ENCODE assay signal across 1 cellular context in the genomic region with DNA sequence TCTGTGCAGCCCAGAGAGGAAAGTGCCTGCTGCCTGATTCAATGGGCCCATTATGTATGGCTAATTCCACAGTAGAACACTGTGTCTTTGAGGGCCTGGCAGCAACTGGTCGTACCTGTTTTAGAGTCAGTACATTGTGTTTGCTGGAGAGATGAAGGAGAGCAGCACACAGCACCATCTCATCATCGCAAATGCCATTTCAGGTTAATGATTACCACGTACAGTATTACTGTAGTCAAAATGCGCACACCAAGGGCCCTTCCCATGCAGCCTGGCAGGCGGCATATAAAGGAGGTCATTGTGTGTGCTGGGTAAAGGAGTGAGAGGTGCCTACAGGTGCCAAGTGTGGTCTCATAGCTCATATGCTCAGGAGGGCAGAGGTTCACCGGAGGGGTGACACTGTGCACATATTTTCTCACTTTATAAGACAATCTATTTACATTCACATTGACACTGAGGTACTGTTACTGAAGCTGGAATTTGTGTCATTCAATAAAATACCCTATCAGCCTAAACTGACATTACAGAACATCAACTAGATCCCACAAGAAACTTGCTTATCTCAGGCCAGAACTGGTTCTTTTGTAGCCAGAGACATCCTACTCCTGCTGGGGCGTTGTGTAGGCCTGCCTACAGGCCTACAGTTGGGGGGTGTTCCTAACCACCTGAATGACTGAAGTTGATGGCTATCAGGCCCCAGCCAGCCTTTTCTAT.
TF ChIP-seq lines count a peak whose summit lies in the region.

No MANE protein-coding gene starts in this region.

TF ChIP-seq in HepG2, 621 proteins besides CTCF, POLR2A, EP300 and RAD21 (continued from another document and continues in another):
- TF ChIP-seq, protein P1, sequence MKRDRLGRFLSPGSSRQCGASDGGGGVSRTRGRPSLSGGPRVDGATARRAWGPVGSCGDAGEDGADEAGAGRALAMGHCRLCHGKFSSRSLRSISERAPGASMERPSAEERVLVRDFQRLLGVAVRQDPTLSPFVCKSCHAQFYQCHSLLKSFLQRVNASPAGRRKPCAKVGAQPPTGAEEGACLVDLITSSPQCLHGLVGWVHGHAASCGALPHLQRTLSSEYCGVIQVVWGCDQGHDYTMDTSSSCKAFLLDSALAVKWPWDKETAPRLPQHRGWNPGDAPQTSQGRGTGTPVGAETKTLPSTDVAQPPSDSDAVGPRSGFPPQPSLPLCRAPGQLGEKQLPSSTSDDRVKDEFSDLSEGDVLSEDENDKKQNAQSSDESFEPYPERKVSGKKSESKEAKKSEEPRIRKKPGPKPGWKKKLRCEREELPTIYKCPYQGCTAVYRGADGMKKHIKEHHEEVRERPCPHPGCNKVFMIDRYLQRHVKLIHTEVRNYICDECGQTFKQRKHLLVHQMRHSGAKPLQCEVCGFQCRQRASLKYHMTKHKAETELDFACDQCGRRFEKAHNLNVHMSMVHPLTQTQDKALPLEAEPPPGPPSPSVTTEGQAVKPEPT (CRISPR knock-in tag; IDR thresholded peaks at IDR 0.05; ENCODE audit: low read depth): no peak
- TF ChIP-seq, protein P2, sequence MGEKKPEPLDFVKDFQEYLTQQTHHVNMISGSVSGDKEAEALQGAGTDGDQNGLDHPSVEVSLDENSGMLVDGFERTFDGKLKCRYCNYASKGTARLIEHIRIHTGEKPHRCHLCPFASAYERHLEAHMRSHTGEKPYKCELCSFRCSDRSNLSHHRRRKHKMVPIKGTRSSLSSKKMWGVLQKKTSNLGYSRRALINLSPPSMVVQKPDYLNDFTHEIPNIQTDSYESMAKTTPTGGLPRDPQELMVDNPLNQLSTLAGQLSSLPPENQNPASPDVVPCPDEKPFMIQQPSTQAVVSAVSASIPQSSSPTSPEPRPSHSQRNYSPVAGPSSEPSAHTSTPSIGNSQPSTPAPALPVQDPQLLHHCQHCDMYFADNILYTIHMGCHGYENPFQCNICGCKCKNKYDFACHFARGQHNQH (CRISPR knock-in tag; IDR thresholded peaks at IDR 0.05): peak; percentile 39; the same call in 1 of the 2 replicates
- no peak for TF ChIP-seq ZNF337 (CRISPR knock-in tag; IDR thresholded peaks at IDR 0.05; ENCODE audit: borderline replicate concordance, low read depth)
- TF ChIP-seq, protein P3, sequence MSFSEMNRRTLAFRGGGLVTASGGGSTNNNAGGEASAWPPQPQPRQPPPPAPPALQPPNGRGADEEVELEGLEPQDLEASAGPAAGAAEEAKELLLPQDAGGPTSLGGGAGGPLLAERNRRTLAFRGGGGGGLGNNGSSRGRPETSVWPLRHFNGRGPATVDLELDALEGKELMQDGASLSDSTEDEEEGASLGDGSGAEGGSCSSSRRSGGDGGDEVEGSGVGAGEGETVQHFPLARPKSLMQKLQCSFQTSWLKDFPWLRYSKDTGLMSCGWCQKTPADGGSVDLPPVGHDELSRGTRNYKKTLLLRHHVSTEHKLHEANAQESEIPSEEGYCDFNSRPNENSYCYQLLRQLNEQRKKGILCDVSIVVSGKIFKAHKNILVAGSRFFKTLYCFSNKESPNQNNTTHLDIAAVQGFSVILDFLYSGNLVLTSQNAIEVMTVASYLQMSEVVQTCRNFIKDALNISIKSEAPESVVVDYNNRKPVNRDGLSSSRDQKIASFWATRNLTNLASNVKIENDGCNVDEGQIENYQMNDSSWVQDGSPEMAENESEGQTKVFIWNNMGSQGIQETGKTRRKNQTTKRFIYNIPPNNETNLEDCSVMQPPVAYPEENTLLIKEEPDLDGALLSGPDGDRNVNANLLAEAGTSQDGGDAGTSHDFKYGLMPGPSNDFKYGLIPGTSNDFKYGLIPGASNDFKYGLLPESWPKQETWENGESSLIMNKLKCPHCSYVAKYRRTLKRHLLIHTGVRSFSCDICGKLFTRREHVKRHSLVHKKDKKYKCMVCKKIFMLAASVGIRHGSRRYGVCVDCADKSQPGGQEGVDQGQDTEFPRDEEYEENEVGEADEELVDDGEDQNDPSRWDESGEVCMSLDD (CRISPR knock-in tag; IDR thresholded peaks at IDR 0.05; ENCODE audit: borderline replicate concordance): no peak
- TF ChIP-seq HOXA5 (CRISPR knock-in tag; IDR thresholded peaks at IDR 0.05): peak; percentile 59; the same call in 1 of the 2 replicates
- peak; percentile 90 for TF ChIP-seq SALL1 (CRISPR knock-in tag; IDR thresholded peaks at IDR 0.05)
- peak; percentile 68 for TF ChIP-seq ZFY (CRISPR knock-in tag; IDR thresholded peaks at IDR 0.05)
- TF ChIP-seq, protein P4, sequence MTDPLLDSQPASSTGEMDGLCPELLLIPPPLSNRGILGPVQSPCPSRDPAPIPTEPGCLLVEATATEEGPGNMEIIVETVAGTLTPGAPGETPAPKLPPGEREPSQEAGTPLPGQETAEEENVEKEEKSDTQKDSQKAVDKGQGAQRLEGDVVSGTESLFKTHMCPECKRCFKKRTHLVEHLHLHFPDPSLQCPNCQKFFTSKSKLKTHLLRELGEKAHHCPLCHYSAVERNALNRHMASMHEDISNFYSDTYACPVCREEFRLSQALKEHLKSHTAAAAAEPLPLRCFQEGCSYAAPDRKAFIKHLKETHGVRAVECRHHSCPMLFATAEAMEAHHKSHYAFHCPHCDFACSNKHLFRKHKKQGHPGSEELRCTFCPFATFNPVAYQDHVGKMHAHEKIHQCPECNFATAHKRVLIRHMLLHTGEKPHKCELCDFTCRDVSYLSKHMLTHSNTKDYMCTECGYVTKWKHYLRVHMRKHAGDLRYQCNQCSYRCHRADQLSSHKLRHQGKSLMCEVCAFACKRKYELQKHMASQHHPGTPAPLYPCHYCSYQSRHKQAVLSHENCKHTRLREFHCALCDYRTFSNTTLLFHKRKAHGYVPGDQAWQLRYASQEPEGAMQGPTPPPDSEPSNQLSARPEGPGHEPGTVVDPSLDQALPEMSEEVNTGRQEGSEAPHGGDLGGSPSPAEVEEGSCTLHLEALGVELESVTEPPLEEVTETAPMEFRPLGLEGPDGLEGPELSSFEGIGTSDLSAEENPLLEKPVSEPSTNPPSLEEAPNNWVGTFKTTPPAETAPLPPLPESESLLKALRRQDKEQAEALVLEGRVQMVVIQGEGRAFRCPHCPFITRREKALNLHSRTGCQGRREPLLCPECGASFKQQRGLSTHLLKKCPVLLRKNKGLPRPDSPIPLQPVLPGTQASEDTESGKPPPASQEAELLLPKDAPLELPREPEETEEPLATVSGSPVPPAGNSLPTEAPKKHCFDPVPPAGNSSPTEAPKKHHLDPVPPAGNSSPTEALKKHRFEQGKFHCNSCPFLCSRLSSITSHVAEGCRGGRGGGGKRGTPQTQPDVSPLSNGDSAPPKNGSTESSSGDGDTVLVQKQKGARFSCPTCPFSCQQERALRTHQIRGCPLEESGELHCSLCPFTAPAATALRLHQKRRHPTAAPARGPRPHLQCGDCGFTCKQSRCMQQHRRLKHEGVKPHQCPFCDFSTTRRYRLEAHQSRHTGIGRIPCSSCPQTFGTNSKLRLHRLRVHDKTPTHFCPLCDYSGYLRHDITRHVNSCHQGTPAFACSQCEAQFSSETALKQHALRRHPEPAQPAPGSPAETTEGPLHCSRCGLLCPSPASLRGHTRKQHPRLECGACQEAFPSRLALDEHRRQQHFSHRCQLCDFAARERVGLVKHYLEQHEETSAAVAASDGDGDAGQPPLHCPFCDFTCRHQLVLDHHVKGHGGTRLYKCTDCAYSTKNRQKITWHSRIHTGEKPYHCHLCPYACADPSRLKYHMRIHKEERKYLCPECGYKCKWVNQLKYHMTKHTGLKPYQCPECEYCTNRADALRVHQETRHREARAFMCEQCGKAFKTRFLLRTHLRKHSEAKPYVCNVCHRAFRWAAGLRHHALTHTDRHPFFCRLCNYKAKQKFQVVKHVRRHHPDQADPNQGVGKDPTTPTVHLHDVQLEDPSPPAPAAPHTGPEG (CRISPR knock-in tag; IDR thresholded peaks at IDR 0.05): no peak
- peak; percentile 59; the same call in 1 of the 2 replicates for TF ChIP-seq TGIF2 (CRISPR knock-in tag; IDR thresholded peaks at IDR 0.05)
- TF ChIP-seq REXO4 (CRISPR knock-in tag; IDR thresholded peaks at IDR 0.05; ENCODE audit: borderline replicate concordance): no peak
- peak; percentile 44 for TF ChIP-seq MED8 (CRISPR knock-in tag; IDR thresholded peaks at IDR 0.05; ENCODE audit: insufficient replicate concordance)
- TF ChIP-seq CBX5 (CRISPR knock-in tag; IDR thresholded peaks at IDR 0.05; ENCODE audit: borderline replicate concordance): peak; percentile 78; the same call in 1 of the 2 replicates
- TF ChIP-seq, protein P5, sequence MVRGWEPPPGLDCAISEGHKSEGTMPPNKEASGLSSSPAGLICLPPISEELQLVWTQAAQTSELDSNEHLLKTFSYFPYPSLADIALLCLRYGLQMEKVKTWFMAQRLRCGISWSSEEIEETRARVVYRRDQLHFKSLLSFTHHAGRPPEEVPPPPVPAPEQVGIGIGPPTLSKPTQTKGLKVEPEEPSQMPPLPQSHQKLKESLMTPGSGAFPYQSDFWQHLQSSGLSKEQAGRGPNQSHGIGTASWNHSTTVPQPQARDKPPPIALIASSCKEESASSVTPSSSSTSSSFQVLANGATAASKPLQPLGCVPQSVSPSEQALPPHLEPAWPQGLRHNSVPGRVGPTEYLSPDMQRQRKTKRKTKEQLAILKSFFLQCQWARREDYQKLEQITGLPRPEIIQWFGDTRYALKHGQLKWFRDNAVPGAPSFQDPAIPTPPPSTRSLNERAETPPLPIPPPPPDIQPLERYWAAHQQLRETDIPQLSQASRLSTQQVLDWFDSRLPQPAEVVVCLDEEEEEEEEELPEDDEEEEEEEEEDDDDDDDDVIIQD (CRISPR knock-in tag; IDR thresholded peaks at IDR 0.05; ENCODE audit: low read depth): 0 out of 2 replicates have a peak, but pooled peaks have one; percentile 25
- peak; percentile 71 for TF ChIP-seq MED1 (CRISPR knock-in tag; IDR thresholded peaks at IDR 0.05)
- 0 out of 2 replicates have a peak, but pooled peaks have one; percentile 63 for TF ChIP-seq KDM3A (CRISPR knock-in tag; IDR thresholded peaks at IDR 0.05; ENCODE audit: low read depth)
- TF ChIP-seq, protein P6, sequence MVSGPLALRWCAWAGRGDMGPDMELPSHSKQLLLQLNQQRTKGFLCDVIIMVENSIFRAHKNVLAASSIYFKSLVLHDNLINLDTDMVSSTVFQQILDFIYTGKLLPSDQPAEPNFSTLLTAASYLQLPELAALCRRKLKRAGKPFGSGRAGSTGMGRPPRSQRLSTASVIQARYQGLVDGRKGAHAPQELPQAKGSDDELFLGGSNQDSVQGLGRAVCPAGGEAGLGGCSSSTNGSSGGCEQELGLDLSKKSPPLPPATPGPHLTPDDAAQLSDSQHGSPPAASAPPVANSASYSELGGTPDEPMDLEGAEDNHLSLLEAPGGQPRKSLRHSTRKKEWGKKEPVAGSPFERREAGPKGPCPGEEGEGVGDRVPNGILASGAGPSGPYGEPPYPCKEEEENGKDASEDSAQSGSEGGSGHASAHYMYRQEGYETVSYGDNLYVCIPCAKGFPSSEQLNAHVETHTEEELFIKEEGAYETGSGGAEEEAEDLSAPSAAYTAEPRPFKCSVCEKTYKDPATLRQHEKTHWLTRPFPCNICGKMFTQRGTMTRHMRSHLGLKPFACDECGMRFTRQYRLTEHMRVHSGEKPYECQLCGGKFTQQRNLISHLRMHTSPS (CRISPR knock-in tag; IDR thresholded peaks at IDR 0.05; ENCODE audit: low read depth): peak; percentile 99
- TF ChIP-seq RXRB (CRISPR knock-in tag; IDR thresholded peaks at IDR 0.05; ENCODE audit: borderline replicate concordance): peak; percentile 68
- TF ChIP-seq ZMYM3 (CRISPR knock-in tag; IDR thresholded peaks at IDR 0.05): peak; percentile 76
- 0 out of 2 replicates have a peak, but pooled peaks have one; percentile 28 for TF ChIP-seq ZNF3 (CRISPR knock-in tag; IDR thresholded peaks at IDR 0.05)
- TF ChIP-seq ZFYVE20 (CRISPR knock-in tag; IDR thresholded peaks at IDR 0.05; ENCODE audit: borderline replicate concordance, low read depth): no peak
- TF ChIP-seq, protein P7, sequence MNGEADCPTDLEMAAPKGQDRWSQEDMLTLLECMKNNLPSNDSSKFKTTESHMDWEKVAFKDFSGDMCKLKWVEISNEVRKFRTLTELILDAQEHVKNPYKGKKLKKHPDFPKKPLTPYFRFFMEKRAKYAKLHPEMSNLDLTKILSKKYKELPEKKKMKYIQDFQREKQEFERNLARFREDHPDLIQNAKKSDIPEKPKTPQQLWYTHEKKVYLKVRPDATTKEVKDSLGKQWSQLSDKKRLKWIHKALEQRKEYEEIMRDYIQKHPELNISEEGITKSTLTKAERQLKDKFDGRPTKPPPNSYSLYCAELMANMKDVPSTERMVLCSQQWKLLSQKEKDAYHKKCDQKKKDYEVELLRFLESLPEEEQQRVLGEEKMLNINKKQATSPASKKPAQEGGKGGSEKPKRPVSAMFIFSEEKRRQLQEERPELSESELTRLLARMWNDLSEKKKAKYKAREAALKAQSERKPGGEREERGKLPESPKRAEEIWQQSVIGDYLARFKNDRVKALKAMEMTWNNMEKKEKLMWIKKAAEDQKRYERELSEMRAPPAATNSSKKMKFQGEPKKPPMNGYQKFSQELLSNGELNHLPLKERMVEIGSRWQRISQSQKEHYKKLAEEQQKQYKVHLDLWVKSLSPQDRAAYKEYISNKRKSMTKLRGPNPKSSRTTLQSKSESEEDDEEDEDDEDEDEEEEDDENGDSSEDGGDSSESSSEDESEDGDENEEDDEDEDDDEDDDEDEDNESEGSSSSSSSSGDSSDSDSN (CRISPR knock-in tag; IDR thresholded peaks at IDR 0.05): peak; percentile 56; the same call in 1 of the 2 replicates
- TF ChIP-seq ZNF350 (CRISPR knock-in tag; IDR thresholded peaks at IDR 0.05; ENCODE audit: borderline replicate concordance, low read depth): peak; percentile 53; the same call in 1 of the 2 replicates
- TF ChIP-seq NR2F2 (IDR thresholded peaks at IDR 0.05; ENCODE audit: borderline replicate concordance, low read depth): peak; percentile 79
- TF ChIP-seq, protein P8, sequence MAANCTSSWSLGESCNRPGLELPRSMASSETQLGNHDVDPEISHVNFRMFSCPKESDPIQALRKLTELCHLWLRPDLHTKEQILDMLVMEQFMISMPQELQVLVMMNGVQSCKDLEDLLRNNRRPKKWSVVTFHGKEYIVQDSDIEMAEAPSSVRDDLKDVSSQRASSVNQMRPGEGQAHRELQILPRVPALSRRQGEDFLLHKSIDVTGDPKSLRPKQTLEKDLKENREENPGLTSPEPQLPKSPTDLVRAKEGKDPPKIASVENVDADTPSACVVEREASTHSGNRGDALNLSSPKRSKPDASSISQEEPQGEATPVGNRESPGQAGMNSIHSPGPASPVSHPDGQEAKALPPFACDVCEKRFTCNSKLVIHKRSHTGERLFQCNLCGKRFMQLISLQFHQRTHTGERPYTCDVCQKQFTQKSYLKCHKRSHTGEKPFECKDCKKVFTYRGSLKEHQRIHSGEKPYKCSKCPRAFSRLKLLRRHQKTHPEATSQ (CRISPR knock-in tag; IDR thresholded peaks at IDR 0.05; ENCODE audit: borderline replicate concordance): no peak; the same call in 1 of the 2 replicates
- TF ChIP-seq ZNF432 (CRISPR knock-in tag; IDR thresholded peaks at IDR 0.05; ENCODE audit: borderline replicate concordance): no peak
- TF ChIP-seq ZMAT3 (CRISPR knock-in tag; conservative IDR thresholded peaks at IDR 0.05): 0 out of 2 replicates have a peak, but pooled peaks have one; percentile 33
- TF ChIP-seq HNF4G (IDR thresholded peaks at IDR 0.05; ENCODE audit: borderline replicate concordance, low read depth, low read length): 0 out of 2 replicates have a peak, but pooled peaks have one; percentile 40
- TF ChIP-seq HNF4G (CRISPR knock-in tag; IDR thresholded peaks at IDR 0.05; ENCODE audit: borderline replicate concordance, low read depth): no peak
- no peak for TF ChIP-seq ZNF24 (IDR thresholded peaks at IDR 0.05)
